Comparison of ENCODE assay signal across 9 cellular contexts in genomic region chr2:151878655-151879563, GRCh38. TPM values are rescaled to one million over a fixed set of nuclear protein-coding genes. Genes with fewer than 3 reads are reported as not detected.
DNase-seq lines count a peak whose midpoint lies in the region; ATAC-seq, FAIRE-seq and TF ChIP-seq lines count a peak whose summit lies in the region.
"Had no signal": no experiment of that assay in that cellular context is flagged by ENCODE, and none has a peak within 500 bp of the region (broad histone marks: within the 10 kb centered on the region; RNA-seq: fewer than 3 reads in every experiment).

No MANE protein-coding gene starts in this region.

- TF ChIP-seq CTCF in HL-60 (IDR thresholded peaks at IDR 0.05; ENCODE audit: insufficient read depth, low read length) (no peak), liver (IDR thresholded peaks at IDR 0.05; ENCODE audit: low read depth, low read length, missing input control) (no peak)

- no peaks in the 10 kb centered on the region for H3K27me3 Mint-ChIP-seq in activated T-helper 17 cell treated with anti-CD3 and anti-CD28 coated beads, Interleukin-2, amount 50 U/mL, for 72 hours

- peak overlapping the region; percentile 85 for H3K27ac Mint-ChIP-seq in activated T-helper 17 cell treated with anti-CD3 and anti-CD28 coated beads, Interleukin-2, amount 50 U/mL, for 72 hours

- peaks cover 5% of the 10 kb centered on the region for H3K4me1 Mint-ChIP-seq in activated T-helper 17 cell treated with anti-CD3 and anti-CD28 coated beads, Interleukin-2, amount 50 U/mL, for 72 hours

- H3K27me3 ChIP-seq in HL-60 (ENCODE audit: insufficient read depth, poor library complexity, severe bottlenecking) (no peaks in the 10 kb centered on the region), liver (ENCODE audit: control insufficient read depth in 4 of 4, insufficient read depth in 4 of 4, low read length in 3 of 4) (no peaks in the 10 kb centered on the region)

- DNase-seq in EH (ENCODE audit: low read depth) (peak; percentile 35), HL-60 (ENCODE audit: low read depth in 1 of 2, low spot score in 1 of 2) (peak; percentile 35 to 39), RCC 7860 (ENCODE audit: low spot score) (no peak), GM19240 (ENCODE audit: insufficient read length, low spot score) (no peak), putamen (ENCODE audit: low spot score) (no peak)
- DNase-seq: NCI-H345 had no signal

- H3K36me3 ChIP-seq in liver (ENCODE audit: control insufficient read depth in 4 of 4, insufficient read depth in 3 of 4, low read depth in 1 of 4, low read length in 3 of 4), result no peaks in the 10 kb centered on the region

- no peaks in the 10 kb centered on the region for H3K9me3 Mint-ChIP-seq in activated T-helper 17 cell treated with anti-CD3 and anti-CD28 coated beads, Interleukin-2, amount 50 U/mL, for 72 hours

- no peak overlapping the region for H3K4me3 ChIP-seq in HL-60 (replicated peaks; ENCODE audit: insufficient read depth, low read length)
- H3K4me3 ChIP-seq in liver (ENCODE audit: low read depth in 1 of 3, low read length in 3 of 3), result no peak overlapping the region

- H3K4me3 Mint-ChIP-seq in activated T-helper 17 cell treated with anti-CD3 and anti-CD28 coated beads, Interleukin-2, amount 50 U/mL, for 72 hours, result no peak overlapping the region

- TF ChIP-seq RAD21 in liver (IDR thresholded peaks at IDR 0.05), result no peak

- H3K9ac ChIP-seq in liver (ENCODE audit: low read depth in 1 of 2, low read length in 2 of 2), result no peak overlapping the region

- ATAC-seq in activated T-helper 17 cell treated with anti-CD3 and anti-CD28 coated beads, Interleukin-2, amount 50 U/mL, for 72 hours (replicated peaks), result peak; percentile 82
- ATAC-seq in HG03460 (IDR thresholded peaks at IDR 0.05; ENCODE audit: unreplicated experiment), result no peak

- 86% methylated on average over 2 of the region's 2 CpGs for WGBS in liver

- H3K27ac ChIP-seq in HL-60 (replicated peaks) (peak overlapping the region; percentile 24; the same call in 1 of the 2 replicates), liver (ENCODE audit: low read depth in 1 of 2, low read length in 2 of 2) (no peak overlapping the region)

- no peak for FAIRE-seq in RCC 7860 (lab: Jason Lieb, UNC)

- H3K36me3 Mint-ChIP-seq in activated T-helper 17 cell treated with anti-CD3 and anti-CD28 coated beads, Interleukin-2, amount 50 U/mL, for 72 hours (ENCODE audit: low read depth), result no peaks in the 10 kb centered on the region

- H3K4me1 ChIP-seq in liver (ENCODE audit: control insufficient read depth in 4 of 4, insufficient read depth in 4 of 4, low read length in 3 of 4), result no peaks in the 10 kb centered on the region

- H3K9me3 ChIP-seq in liver (ENCODE audit: control insufficient read depth in 4 of 4, low read length in 3 of 4), result no peaks in the 10 kb centered on the region

TF ChIP-seq in liver, 16 proteins besides CTCF, POLR2A, EP300 and RAD21:
- TF ChIP-seq JUND (IDR thresholded peaks at IDR 0.05), result peak; percentile 63 to 80
- TF ChIP-seq FOXA2 (IDR thresholded peaks at IDR 0.05), result no peak

RNA-seq across cellular contexts. Expression of gene ARL5A, which starts 50.7 kb away (rescaled TPM):
- total RNA-seq in activated T-helper 17 cell treated with anti-CD3 and anti-CD28 coated beads, Interleukin-2, amount 50 U/mL, for 72 hours, result 10 to 100 TPM; 72.9 to 76.7 TPM
- 10 to 100 TPM; 26.3 to 41.6 TPM for total RNA-seq in liver
- polyA plus RNA-seq in liver, result 1 to 10 TPM; 9.0 to 9.7 TPM

Comparison
In these comparisons a context has a peak if more than half of its experiments do, and no peak if none do; other contexts are left out.
1. DNase-seq: peak in EH (single experiment) and HL-60 (2 of 2); none in RCC 7860 (single experiment), GM19240 (single experiment) and putamen (single experiment).